8 cellular contexts compared by ENCODE assay signal in genomic region chr9:129027224-129027684, GRCh38. TPM values are rescaled to one million over a fixed set of nuclear protein-coding genes. Genes with fewer than 3 reads are reported as not detected.
DNase-seq lines count a peak whose midpoint lies in the region; ATAC-seq and TF ChIP-seq lines count a peak whose summit lies in the region.

No MANE protein-coding gene starts in this region.

- CTCF ChIA-PET in WTC11 (lab: Charles Lee), result interaction anchor here (1.2 to 1.3 kb wide), 2 partner anchors 11 to 597 kb away, joined by 4 to 11 read pairs; no protein-coding TSS in a partner anchor

- H3K4me1 ChIP-seq in iPS-15b (ENCODE audit: control insufficient read depth, insufficient read depth, low read length), result peaks cover 8% of the 10 kb centered on the region
- H3K4me1 ChIP-seq in subcutaneous abdominal adipose tissue (ENCODE audit: control insufficient read depth in 5 of 5, insufficient read depth in 5 of 5, low read length in 5 of 5), result peaks cover 4 to 30% (median 24%) of the 10 kb centered on the region in 5 donors

- H3K9me3 ChIP-seq in iPS-15b (ENCODE audit: control insufficient read depth, insufficient read depth, low read length), result no peaks in the 10 kb centered on the region
- H3K9me3 ChIP-seq in subcutaneous abdominal adipose tissue (ENCODE audit: control insufficient read depth in 5 of 5, low read length in 5 of 5), result no peaks in the 10 kb centered on the region

- H3K36me3 ChIP-seq in iPS-15b (ENCODE audit: control insufficient read depth, insufficient read depth, low read length) (no peaks in the 10 kb centered on the region), subcutaneous abdominal adipose tissue (ENCODE audit: control insufficient read depth in 5 of 5, insufficient read depth in 5 of 5, low read length in 5 of 5) (no peaks in the 10 kb centered on the region)

- peak overlapping the region; percentile 83 for H3K4me3 Mint-ChIP-seq in WTC11

- DNase-seq in activated CD4-positive, alpha-beta T cell treated with anti-CD3 and anti-CD28 coated beads for 48 hours, result peak; percentile 21
- DNase-seq in activated CD4-positive, alpha-beta T cell treated with anti-CD3 and anti-CD28 coated beads, Interleukin-2, amount 50 U/mL, for 4 hours, result no peak
- DNase-seq in WTC11 (ENCODE audit: low spot score) (no peak), A172 (ENCODE audit: low spot score) (no peak), pons (ENCODE audit: low spot score) (no peak)

- H3K9me3 Mint-ChIP-seq in WTC11, result no peaks in the 10 kb centered on the region

- no peak for ATAC-seq in WTC11
- ATAC-seq in HG03460 (IDR thresholded peaks at IDR 0.05; ENCODE audit: unreplicated experiment), result no peak

- no peak overlapping the region for H3K27ac ChIP-seq in subcutaneous abdominal adipose tissue (ENCODE audit: low read depth, low read length)

- H3K4me3 ChIP-seq in iPS-15b (ENCODE audit: low read depth, low read length) (peak overlapping the region; percentile 84), subcutaneous abdominal adipose tissue (ENCODE audit: low read depth in 1 of 5, low read length in 5 of 5) (peak overlapping the region; percentile 49 to 92 (median 78))

- TF ChIP-seq CTCF in WTC11 (IDR thresholded peaks at IDR 0.05), result no peak

- peak overlapping the region; percentile 84 for H3K27ac Mint-ChIP-seq in WTC11

- H3K27me3 Mint-ChIP-seq in WTC11 (ENCODE audit: low read depth), result no peaks in the 10 kb centered on the region

- POLR2A ChIA-PET in WTC11 (lab: Charles Lee), result no interaction called here

- H3K36me3 Mint-ChIP-seq in WTC11, result no peaks in the 10 kb centered on the region

- no peak overlapping the region for H3K9ac ChIP-seq in iPS-15b (ENCODE audit: low read depth, low read length)
- peak overlapping the region; percentile 26 to 93 (median 83) for H3K9ac ChIP-seq in subcutaneous abdominal adipose tissue (ENCODE audit: low read length in 5 of 5)

- no peaks in the 10 kb centered on the region for H3K27me3 ChIP-seq in iPS-15b (ENCODE audit: control insufficient read depth, insufficient read depth, low read length)
- H3K27me3 ChIP-seq in subcutaneous abdominal adipose tissue (ENCODE audit: control insufficient read depth in 5 of 5, insufficient read depth in 4 of 5, low read length in 5 of 5), result no peaks in the 10 kb centered on the region

- peaks cover 29% of the 10 kb centered on the region for H3K4me1 Mint-ChIP-seq in WTC11

TF ChIP-seq in WTC11, 78 proteins besides CTCF, POLR2A, EP300 and RAD21:
- TF ChIP-seq, protein P1, sequence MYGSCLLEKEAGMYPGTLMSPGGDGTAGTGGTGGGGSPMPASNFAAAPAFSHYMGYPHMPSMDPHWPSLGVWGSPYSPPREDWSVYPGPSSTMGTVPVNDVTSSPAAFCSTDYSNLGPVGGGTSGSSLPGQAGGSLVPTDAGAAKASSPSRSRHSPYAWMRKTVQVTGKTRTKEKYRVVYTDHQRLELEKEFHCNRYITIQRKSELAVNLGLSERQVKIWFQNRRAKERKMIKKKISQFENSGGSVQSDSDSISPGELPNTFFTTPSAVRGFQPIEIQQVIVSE (CRISPR knock-in tag; IDR thresholded peaks at IDR 0.05; ENCODE audit: borderline replicate concordance), result no peak
- TF ChIP-seq NR3C1 (CRISPR knock-in tag; conservative IDR thresholded peaks at IDR 0.05; ENCODE audit: low read depth) (no peak), MXD4 (CRISPR knock-in tag; IDR thresholded peaks at IDR 0.05; ENCODE audit: borderline replicate concordance) (no peak), ZBTB43 (CRISPR knock-in tag; IDR thresholded peaks at IDR 0.05) (no peak), ZBTB21 (CRISPR knock-in tag; IDR thresholded peaks at IDR 0.05; ENCODE audit: borderline replicate concordance) (no peak), ATF1 (CRISPR knock-in tag; IDR thresholded peaks at IDR 0.05) (no peak)

RNA-seq across cellular contexts. Expression of gene SH3GLB2, which starts 0.9 kb away (rescaled TPM):
- total RNA-seq in WTC11 (2021), result 59.7 to 65.7 TPM (median 62.9 TPM) in 3 replicates
- 155 and 156 TPM in 2 replicates for total RNA-seq in A172 (2014; rRNA removed; shearing (Covaris generic))

RNA-seq across cellular contexts. Expression of gene MIGA2, which starts 9.2 kb away (rescaled TPM):
- total RNA-seq in WTC11 (2021), result 39.9 to 61.7 TPM (median 48.0 TPM) in 3 replicates
- 28.6 and 33.0 TPM in 2 replicates for total RNA-seq in A172 (2014; rRNA removed; shearing (Covaris generic))

RNA-seq across cellular contexts. Expression of gene DOLPP1, which starts 53.7 kb away (rescaled TPM):
- total RNA-seq in WTC11 (2021), result 30.4 to 35.6 TPM (median 32.7 TPM) in 3 replicates
- 20.4 and 22.1 TPM in 2 replicates for total RNA-seq in A172 (2014; rRNA removed; shearing (Covaris generic))
